ENCODE assay signal across 18 cellular contexts in genomic region chr3:193662757-193663322, GRCh38.
"Had no signal": no experiment of that assay in that cellular context is flagged by ENCODE, and none has a peak within 500 bp of the region (broad histone marks: within the 10 kb centered on the region; RNA-seq: fewer than 3 reads in every experiment).

No MANE protein-coding gene starts in this region.

- H3K27ac Mint-ChIP-seq: activated CD4-positive, alpha-beta memory T cell treated with anti-CD3 and anti-CD28 coated beads for 36 hours; brain; nephron; stimulated activated naive B cell treated with anti-CD40 and anti-IgM and Interleukin-4, amounts not matched to agents 10 μg/mL and 1 μg/mL and 100 μg/mL, for 72 hours; T-cell had no signal

- H3K4me3 Mint-ChIP-seq: activated CD4-positive, alpha-beta memory T cell treated with anti-CD3 and anti-CD28 coated beads for 36 hours; activated T-cell treated with anti-CD3 and anti-CD28 coated beads, Interleukin-2, amount 50 U/mL, for 4 hours; brain; effector memory CD8-positive, alpha-beta T cell; nephron; stimulated activated naive B cell treated with anti-CD40 and anti-IgM and Interleukin-4, amounts not matched to agents 10 μg/mL and 1 μg/mL and 100 μg/mL, for 72 hours; T-cell had no signal

- H3K4me3 ChIP-seq: tibial artery had no signal

- ATAC-seq: activated naive CD4-positive, alpha-beta T cell treated with anti-CD3 and anti-CD28 coated beads, Interleukin-2, amount 50 U/mL, for 72 hours; activated T-cell treated with anti-CD3 and anti-CD28 coated beads, Interleukin-2, amount 50 U/mL, for 4 hours; effector memory CD8-positive, alpha-beta T cell; left ventricle myocardium superior; stimulated activated naive B cell treated with anti-CD40 and anti-IgM and Interleukin-4, amounts not matched to agents 10 μg/mL and 1 μg/mL and 100 μg/mL, for 72 hours; T-cell had no signal

- H3K27me3 Mint-ChIP-seq: activated CD4-positive, alpha-beta memory T cell treated with anti-CD3 and anti-CD28 coated beads for 36 hours; brain; effector memory CD8-positive, alpha-beta T cell; stimulated activated naive B cell treated with anti-CD40 and anti-IgM and Interleukin-4, amounts not matched to agents 10 μg/mL and 1 μg/mL and 100 μg/mL, for 72 hours; T-cell had no signal

- H3K4me1 Mint-ChIP-seq: brain, nephron, T-cell had no signal

- H3K9me3 Mint-ChIP-seq: activated CD4-positive, alpha-beta memory T cell treated with anti-CD3 and anti-CD28 coated beads for 36 hours; activated naive CD4-positive, alpha-beta T cell treated with anti-CD3 and anti-CD28 coated beads, Interleukin-2, amount 50 U/mL, for 72 hours; activated T-cell treated with anti-CD3 and anti-CD28 coated beads, Interleukin-2, amount 50 U/mL, for 4 hours; brain; effector memory CD8-positive, alpha-beta T cell; nephron; stimulated activated naive B cell treated with anti-CD40 and anti-IgM and Interleukin-4, amounts not matched to agents 10 μg/mL and 1 μg/mL and 100 μg/mL, for 72 hours; T-cell had no signal

- DNase-seq: activated CD4-positive, alpha-beta memory T cell treated with anti-CD3 and anti-CD28 coated beads for 36 hours; activated effector memory CD4-positive, alpha-beta T cell treated with anti-CD3 and anti-CD28 coated beads, Interleukin-2, amount 50 U/mL, for 16 hours; activated T-cell treated with anti-CD3 and anti-CD28 coated beads, Interleukin-2, amount 50 U/mL, for 4 hours; amygdala; dermis blood vessel endothelial cell; effector memory CD8-positive, alpha-beta T cell; left ventricle myocardium superior; mesendoderm; nucleus accumbens; stimulated activated CD4-positive, alpha-beta T cell treated with anti-CD3 and anti-CD28 coated beads, Interleukin-15, amount 100 ng/mL, for 24 hours; stimulated activated CD4-positive, alpha-beta T cell treated with anti-CD3 and anti-CD28 coated beads, Interleukin-4, amount 100 ng/mL, for 1 hour; stimulated activated naive B cell treated with anti-CD40 and anti-IgM and Interleukin-4, amounts not matched to agents 10 μg/mL and 1 μg/mL and 100 μg/mL, for 72 hours; T-cell; T1000; tibial artery had no signal
